1 cellular context compared by ENCODE assay signal in genomic region chr1:19433610-19433999, GRCh38.
TF ChIP-seq lines count a peak whose summit lies in the region.

No MANE protein-coding gene starts in this region.

TF ChIP-seq in SK-N-SH treated with all-trans-retinoic acid at 6 μM for 48 hours, 23 proteins besides CTCF, POLR2A, EP300 and RAD21 (continued from another document):
- no peak for TF ChIP-seq CREB5 (CRISPR knock-in tag; IDR thresholded peaks at IDR 0.05; ENCODE audit: low read depth)
